11 cellular contexts compared by ENCODE assay signal in genomic region chr17:45364531-45365390, GRCh38. TPM values are rescaled to one million over a fixed set of nuclear protein-coding genes. Genes with fewer than 3 reads are reported as not detected.
DNase-seq lines count a peak whose midpoint lies in the region; ATAC-seq, FAIRE-seq and TF ChIP-seq lines count a peak whose summit lies in the region.
"Had no signal": no experiment of that assay in that cellular context is flagged by ENCODE, and none has a peak within 500 bp of the region (broad histone marks: within the 10 kb centered on the region; RNA-seq: fewer than 3 reads in every experiment).

No MANE protein-coding gene starts in this region.

- no peaks in the 10 kb centered on the region for H3K9me1 ChIP-seq in endothelial cell of umbilical vein (replicated peaks; ENCODE audit: control insufficient read depth, extremely low read depth, insufficient read depth, low read length)

- peak; percentile 40 to 46 for DNase-seq in NCI-H2081 (lab: John Stamatoyannopoulos, UW)
- no peak for DNase-seq in NCI-H2081 treated with DMSO at 0.1 percent for 48 hours (lab: John Stamatoyannopoulos, UW)
- DNase-seq in NCI-H2171 (lab: John Stamatoyannopoulos, UW), result peak; percentile 87
- peak; percentile 30 for DNase-seq in endothelial cell of umbilical vein (ENCODE audit: low read depth, low spot score)
- DNase-seq in sciatic nerve (ENCODE audit: low spot score), result peak; percentile 53
- no peak for DNase-seq in anterior cingulate cortex (lab: John Stamatoyannopoulos, UW)
- DNase-seq in activated CD8-positive, alpha-beta T cell treated with anti-CD3 and anti-CD28 coated beads, Interleukin-2, amount 10 ng/mL, durations not matched to agents 7 days and 5 days, result no peak
- DNase-seq in GM10248 (ENCODE audit: extremely low spot score), result no peak
- DNase-seq: GOT3, natural killer cell had no signal

- POLR2A ChIA-PET in endothelial cell of umbilical vein (lab: Charles Lee) (interaction anchor here (0.6 to 0.9 kb wide), 2 partner anchors 9 kb away, joined by 3 to 8 read pairs; no protein-coding TSS in a partner anchor), GM10248 (lab: Yijun Ruan, JAX) (no interaction called here)
- POLR2A ChIA-PET in activated CD8-positive, alpha-beta T cell treated with anti-CD3 and anti-CD28 coated beads, Interleukin-2, amount 10 ng/mL, durations not matched to agents 7 days and 5 days (lab: Charles Lee), result interaction anchor here (1.0 kb wide), 1 partner anchor 21 kb away, joined by 3 read pairs; no protein-coding TSS in a partner anchor

- dilution Hi-C loops in endothelial cell of umbilical vein (cut with MboI; ENCODE audit: extremely low pct_ligation_motif_present, low sequenced_read_pairs), result no loop called here

- no peak overlapping the region for H3K27ac ChIP-seq in endothelial cell of umbilical vein (ENCODE audit: insufficient read depth, low read depth, low read length)

- H3K4me3 Mint-ChIP-seq in activated CD8-positive, alpha-beta T cell treated with anti-CD3 and anti-CD28 coated beads, Interleukin-2, amount 10 ng/mL, durations not matched to agents 7 days and 5 days, result no peak overlapping the region
- H3K4me3 Mint-ChIP-seq: natural killer cell, type B pancreatic cell had no signal

- ATAC-seq in sciatic nerve, result no peak
- no peak for ATAC-seq in activated CD8-positive, alpha-beta T cell treated with anti-CD3 and anti-CD28 coated beads, Interleukin-2, amount 10 ng/mL, durations not matched to agents 7 days and 5 days
- ATAC-seq: natural killer cell had no signal

- no peaks in the 10 kb centered on the region for H3K9me3 Mint-ChIP-seq in activated CD8-positive, alpha-beta T cell treated with anti-CD3 and anti-CD28 coated beads, Interleukin-2, amount 10 ng/mL, durations not matched to agents 7 days and 5 days (ENCODE audit: insufficient read depth)
- H3K9me3 Mint-ChIP-seq: natural killer cell, type B pancreatic cell had no signal

- peaks cover 12% of the 10 kb centered on the region for H3K27me3 Mint-ChIP-seq in activated CD8-positive, alpha-beta T cell treated with anti-CD3 and anti-CD28 coated beads, Interleukin-2, amount 10 ng/mL, durations not matched to agents 7 days and 5 days (ENCODE audit: low read depth)

- H3K27me3 ChIP-seq in endothelial cell of umbilical vein (ENCODE audit: control insufficient read depth in 2 of 2, insufficient read depth in 2 of 2, low read length in 2 of 2), result peaks cover 0 to 4% of the 10 kb centered on the region in 2 experiments

- no TSS peak for BruUV-seq in endothelial cell of umbilical vein (replicated peaks; lab: Mats Ljungman, UMichigan)

- H3K4me2 ChIP-seq in endothelial cell of umbilical vein (ENCODE audit: insufficient read depth, low read length), result no peak overlapping the region

- no peak for TF ChIP-seq POLR2A in endothelial cell of umbilical vein (IDR thresholded peaks at IDR 0.05; ENCODE audit: low read depth, low read length)

- peak overlapping the region; percentile 89 for H2AFZ ChIP-seq in endothelial cell of umbilical vein (ENCODE audit: low read depth, low read length)

- H3K36me3 Mint-ChIP-seq in activated CD8-positive, alpha-beta T cell treated with anti-CD3 and anti-CD28 coated beads, Interleukin-2, amount 10 ng/mL, durations not matched to agents 7 days and 5 days (ENCODE audit: low read depth), result no peaks in the 10 kb centered on the region
- H3K36me3 Mint-ChIP-seq: natural killer cell, type B pancreatic cell had no signal

- H3K9me3 ChIP-seq in endothelial cell of umbilical vein (replicated peaks; ENCODE audit: control insufficient read depth, insufficient read depth, low read length), result no peaks in the 10 kb centered on the region

- no peaks in the 10 kb centered on the region for H3K79me2 ChIP-seq in endothelial cell of umbilical vein (ENCODE audit: control insufficient read depth, insufficient read depth, low read length)

- no peaks in the 10 kb centered on the region for H3K4me1 Mint-ChIP-seq in activated CD8-positive, alpha-beta T cell treated with anti-CD3 and anti-CD28 coated beads, Interleukin-2, amount 10 ng/mL, durations not matched to agents 7 days and 5 days (ENCODE audit: low read depth)
- H3K4me1 Mint-ChIP-seq: natural killer cell had no signal

- no peak overlapping the region for H3K9ac ChIP-seq in endothelial cell of umbilical vein (replicated peaks; ENCODE audit: extremely low read depth, insufficient read depth, low read length)

- H4K20me1 ChIP-seq in endothelial cell of umbilical vein (replicated peaks; ENCODE audit: control insufficient read depth, extremely low read depth, insufficient read depth, low read length), result no peaks in the 10 kb centered on the region

- H3K4me1 ChIP-seq in endothelial cell of umbilical vein (ENCODE audit: control insufficient read depth, extremely low read depth, insufficient read depth, low read length), result peaks cover 5% of the 10 kb centered on the region

- no peak overlapping the region for H3K27ac Mint-ChIP-seq in activated CD8-positive, alpha-beta T cell treated with anti-CD3 and anti-CD28 coated beads, Interleukin-2, amount 10 ng/mL, durations not matched to agents 7 days and 5 days
- H3K27ac Mint-ChIP-seq: natural killer cell, type B pancreatic cell had no signal

- no peak overlapping the region for H3K4me3 ChIP-seq in endothelial cell of umbilical vein (replicated peaks in 1 of 3; ENCODE audit: insufficient read depth in 1 of 3, low read depth in 1 of 3, low read length in 3 of 3)

- CTCF ChIA-PET in endothelial cell of umbilical vein (lab: Charles Lee) (interaction anchor here (0.8 to 3.4 kb wide), 10 partner anchors 10 to 229 kb away, joined by 3 to 12 read pairs (median 4); partner anchors contain the start of genes ACBD4 and MAP3K14), GM10248 (lab: Yijun Ruan, JAX) (interaction anchor here (0.8 to 2.5 kb wide), 6 partner anchors 20 to 88 kb away, joined by 3 to 8 read pairs (median 6); no protein-coding TSS in a partner anchor)
- CTCF ChIA-PET in activated CD8-positive, alpha-beta T cell treated with anti-CD3 and anti-CD28 coated beads, Interleukin-2, amount 10 ng/mL, durations not matched to agents 7 days and 5 days (lab: Charles Lee), result interaction anchor here (0.7 to 0.8 kb wide), 3 partner anchors 11 to 21 kb away, joined by 3 read pairs; no protein-coding TSS in a partner anchor

- intact Hi-C loops in endothelial cell of umbilical vein (cut with micrococcal nuclease) (no loop called here), sciatic nerve (cut with DNase I) (no loop called here)

- TF ChIP-seq CTCF in endothelial cell of umbilical vein (IDR thresholded peaks at IDR 0.05; ENCODE audit: extremely low read depth in 1 of 2, insufficient read depth in 1 of 2, low read depth in 1 of 2, low read length in 2 of 2), result no peak
- no peak for TF ChIP-seq CTCF in GM10248 (IDR thresholded peaks at IDR 0.05; ENCODE audit: control extremely low read depth, extremely low read depth, low read depth, missing control alignments)

- no peaks in the 10 kb centered on the region for H3K36me3 ChIP-seq in endothelial cell of umbilical vein (ENCODE audit: control insufficient read depth in 2 of 2, extremely low read depth in 1 of 2, insufficient read depth in 2 of 2, low read length in 2 of 2)

- peak; percentile 48 for FAIRE-seq in endothelial cell of umbilical vein (lab: Jason Lieb, UNC)

TF ChIP-seq in endothelial cell of umbilical vein, 7 proteins besides CTCF, POLR2A, EP300 and RAD21:
- TF ChIP-seq MYC (IDR thresholded peaks at IDR 0.05; ENCODE audit: low read depth, low read length) (no peak), MAX (IDR thresholded peaks at IDR 0.05; ENCODE audit: insufficient read depth, insufficient read length) (no peak), POLR2AphosphoS5 (IDR thresholded peaks at IDR 0.05; ENCODE audit: insufficient read depth, low read depth, low read length) (no peak), FOS (IDR thresholded peaks at IDR 0.05; ENCODE audit: borderline replicate concordance, insufficient read depth, low read length) (no peak), GATA2 (IDR thresholded peaks at IDR 0.05; ENCODE audit: insufficient read depth, insufficient read length, low read depth, low read length) (no peak), JUN (IDR thresholded peaks at IDR 0.05; ENCODE audit: borderline replicate concordance, insufficient read depth, insufficient read length, low read depth) (no peak), EZH2 (IDR thresholded peaks at IDR 0.05; ENCODE audit: borderline replicate concordance, low read depth, low read length, severe bottlenecking) (no peak)

RNA-seq across cellular contexts. Expression of gene MAP3K14, which starts 47.9 kb away (rescaled TPM):
- total RNA-seq in endothelial cell of umbilical vein (7.9 and 9.8 TPM in 2 replicates), sciatic nerve (19.1 TPM)
- polyA plus RNA-seq in endothelial cell of umbilical vein, result 5.4 and 6.4 TPM in 2 replicates
- polyA plus RNA-seq in endothelial cell of umbilical vein (2011; cell fraction: cytosol; rRNA removed), result 4.0 and 5.3 TPM in 2 replicates
- polyA plus RNA-seq in endothelial cell of umbilical vein (2011; cell fraction: nucleus; rRNA removed), result 11.9 and 13.4 TPM in 2 replicates
- 3.6 and 5.8 TPM in 2 replicates for polyA plus RNA-seq in endothelial cell of umbilical vein (2012)
- polyA minus RNA-seq in endothelial cell of umbilical vein, result 4.2 and 4.4 TPM in 2 replicates
- 5.4 TPM for polyA minus RNA-seq in endothelial cell of umbilical vein (2011; cell fraction: cytosol; rRNA and poly(A)+ RNA removed)
- polyA minus RNA-seq in endothelial cell of umbilical vein (2011; cell fraction: nucleus; rRNA and poly(A)+ RNA removed), result 5.3 and 7.3 TPM in 2 replicates
- 10 to 100 TPM; 17.5 to 23.8 TPM for total RNA-seq in activated CD8-positive, alpha-beta T cell treated with anti-CD3 and anti-CD28 coated beads, Interleukin-2, amount 10 ng/mL, durations not matched to agents 7 days and 5 days

Comparison
In these comparisons a context has a peak if more than half of its experiments do, and no peak if none do; other contexts are left out.
1. DNase-seq: peak in NCI-H2081 (2 of 2), NCI-H2171 (single experiment), endothelial cell of umbilical vein (single experiment) and sciatic nerve (single experiment); none in NCI-H2081 treated with DMSO at 0.1 percent for 48 hours (single experiment), anterior cingulate cortex (0 of 58), activated CD8-positive, alpha-beta T cell treated with anti-CD3 and anti-CD28 coated beads, Interleukin-2, amount 10 ng/mL, durations not matched to agents 7 days and 5 days (single experiment) and GM10248 (single experiment).